Comparison of ENCODE assay signal across 30 cellular contexts in genomic region chr4:77344784-77345183, GRCh38.
DNase-seq lines count a peak whose midpoint lies in the region; ATAC-seq, FAIRE-seq and TF ChIP-seq lines count a peak whose summit lies in the region.
"Had no signal": no experiment of that assay in that cellular context is flagged by ENCODE, and none has a peak within 500 bp of the region (broad histone marks: within the 10 kb centered on the region; RNA-seq: fewer than 3 reads in every experiment).

No MANE protein-coding gene starts in this region.

- no peak overlapping the region for H3K4me2 ChIP-seq in hepatocyte

- peaks cover 18% of the 10 kb centered on the region for H3K4me1 ChIP-seq in hepatocyte (ENCODE audit: insufficient read depth)

- no peaks in the 10 kb centered on the region for H3K27me3 ChIP-seq in bronchial epithelial cell (ENCODE audit: control insufficient read depth, insufficient read depth, low read length)
- no peaks in the 10 kb centered on the region for H3K27me3 ChIP-seq in hepatocyte
- no peaks in the 10 kb centered on the region for H3K27me3 ChIP-seq in dorsolateral prefrontal cortex
- H3K27me3 ChIP-seq: MG63 had no signal

- 89% methylated on average over 1 of the region's 1 CpG for WGBS in hepatocyte (ENCODE audit: low lambda C conversion rate, missing lambda C conversion rate)

- no peaks in the 10 kb centered on the region for H3K79me2 ChIP-seq in hepatocyte

- intact Hi-C loops in dorsolateral prefrontal cortex (cut with DNase I): no loop called here

- peak; percentile 49 for DNase-seq in GM12865 (ENCODE audit: low read depth)
- DNase-seq in bronchial epithelial cell (ENCODE audit: low read depth): peak; percentile 28
- DNase-seq in hepatocyte (ENCODE audit: low spot score): no peak
- no peak for DNase-seq in dorsolateral prefrontal cortex
- no peak for DNase-seq in CD1c-positive myeloid dendritic cell (ENCODE audit: extremely low spot score)
- DNase-seq: AML-193; anterior cingulate cortex; CD8-positive, alpha-beta memory T cell; central memory CD4-positive, alpha-beta T cell; dermis blood vessel endothelial cell; DMS153; glutamatergic neuron; MG63; naive B cell; NCI-H146; NCI-H510A treated with DMSO at 0.1 percent for 48 hours; nucleus accumbens; SIG-M5; stimulated activated CD4-positive, alpha-beta T cell treated with anti-CD3 and anti-CD28 coated beads, Interleukin-1b, Interleukin-23, amount 100 ng/mL, for 48 hours; substantia nigra; SW 1271; T1000 had no signal

- ATAC-seq in GM19025 (IDR thresholded peaks at IDR 0.05; ENCODE audit: low read depth, unreplicated experiment) (peak; percentile 36), HG03175 (IDR thresholded peaks at IDR 0.05; ENCODE audit: unreplicated experiment) (peak; percentile 61), GM21447 (IDR thresholded peaks at IDR 0.05; ENCODE audit: unreplicated experiment) (no peak)
- ATAC-seq: Panc1, WTC11 had no signal

- H3K27ac ChIP-seq in hepatocyte (no peak overlapping the region), dorsolateral prefrontal cortex (no peak overlapping the region)
- H3K27ac ChIP-seq: skin epidermis had no signal

- H3K9me3 ChIP-seq in hepatocyte (ENCODE audit: low read depth): no peaks in the 10 kb centered on the region
- H3K9me3 ChIP-seq: MG63 had no signal

- H2AFZ ChIP-seq in hepatocyte: no peak overlapping the region

- no peaks in the 10 kb centered on the region for H3K9me2 ChIP-seq in hepatocyte (replicated peaks; ENCODE audit: insufficient read depth)

- H3K36me3 ChIP-seq in bronchial epithelial cell (ENCODE audit: control insufficient read depth, insufficient read depth, low read length): no peaks in the 10 kb centered on the region
- H3K36me3 ChIP-seq in hepatocyte (replicated peaks; ENCODE audit: insufficient read depth, low read depth): no peaks in the 10 kb centered on the region
- H3K36me3 ChIP-seq: MG63 had no signal

- H4K20me1 ChIP-seq in hepatocyte (ENCODE audit: insufficient read depth, poor library complexity, severe bottlenecking): no peaks in the 10 kb centered on the region

- H3K4me3 ChIP-seq in GM12865 (ENCODE audit: low read depth, low read length) (no peak overlapping the region), bronchial epithelial cell (ENCODE audit: low read depth, low read length) (no peak overlapping the region), hepatocyte (no peak overlapping the region), dorsolateral prefrontal cortex (no peak overlapping the region)
- H3K4me3 ChIP-seq: MG63, skin epidermis had no signal

- TF ChIP-seq CTCF in GM12865 (IDR thresholded peaks at IDR 0.05; ENCODE audit: insufficient read depth, low read depth, low read length, missing control alignments) (no peak), bronchial epithelial cell (IDR thresholded peaks at IDR 0.05; ENCODE audit: insufficient read depth, low read length, severe bottlenecking) (no peak), hepatocyte (IDR thresholded peaks at IDR 0.05; ENCODE audit: poor library complexity) (no peak), dorsolateral prefrontal cortex (IDR thresholded peaks at IDR 0.05 in 54 of 56, conservative IDR thresholded peaks at IDR 0.05 in 2 of 56; ENCODE audit: low read depth in 1 of 56, partially characterized antibody in 56 of 56) (no peak)

- no peak for FAIRE-seq in bronchial epithelial cell (lab: Jason Lieb, UNC)
- FAIRE-seq: endothelial cell of umbilical vein, H54 had no signal

Comparison
In these comparisons a context has a peak if more than half of its experiments do, and no peak if none do; other contexts are left out.
1. DNase-seq: peak in GM12865 (single experiment) and bronchial epithelial cell (single experiment); none in hepatocyte (single experiment), dorsolateral prefrontal cortex (0 of 10) and CD1c-positive myeloid dendritic cell (single experiment).